16 cellular contexts compared by ENCODE assay signal in genomic region chr22:45916515-45916914, GRCh38.
DNase-seq lines count a peak whose midpoint lies in the region; ATAC-seq and TF ChIP-seq lines count a peak whose summit lies in the region.
"Had no signal": no experiment of that assay in that cellular context is flagged by ENCODE, and none has a peak within 500 bp of the region (broad histone marks: within the 10 kb centered on the region; RNA-seq: fewer than 3 reads in every experiment).

No MANE protein-coding gene starts in this region.

- H3K36me3 ChIP-seq in BLaER1 treated with 17β-estradiol and CSF1 and Interleukin-3, amounts not matched to agents 10 nM and 100 nM = no peaks in the 10 kb centered on the region
- no peaks in the 10 kb centered on the region for H3K36me3 ChIP-seq in Panc1 (ENCODE audit: control insufficient read depth, insufficient read depth, low read length)
- H3K36me3 ChIP-seq: Peyer's patch had no signal

- peak overlapping the region in 8 of 11 experiments; percentile 96 to 100 (median 99); a peak in 11 of 22 replicates for H3K4me2 ChIP-seq in BLaER1 treated with 17β-estradiol and CSF1 and Interleukin-3, amounts not matched to agents 10 nM and 100 nM
- H3K4me2 ChIP-seq: SK-N-SH had no signal

- BruUV-seq in Panc1 (replicated peaks; lab: Mats Ljungman, UMichigan) = no TSS peak

- H3K9ac ChIP-seq in BLaER1 treated with 17β-estradiol and CSF1 and Interleukin-3, amounts not matched to agents 10 nM and 100 nM = no peak overlapping the region
- H3K9ac ChIP-seq: SK-N-SH had no signal

- H3K4me3 ChIP-seq in BLaER1 treated with 17β-estradiol and CSF1 and Interleukin-3, amounts not matched to agents 10 nM and 100 nM = no peak overlapping the region
- H3K4me3 ChIP-seq in Panc1 (ENCODE audit: low read depth in 2 of 2, low read length in 2 of 2) (no peak overlapping the region), choroid plexus epithelial cell (ENCODE audit: low read depth, low read length) (no peak overlapping the region)
- H3K4me3 ChIP-seq: Peyer's patch had no signal

- H3K9me3 ChIP-seq in BLaER1 treated with 17β-estradiol and CSF1 and Interleukin-3, amounts not matched to agents 10 nM and 100 nM (replicated peaks in 1 of 11) = peaks cover 7 to 15% (median 11%) of the 10 kb centered on the region in 11 experiments; a peak in 19 of 22 replicates
- no peaks in the 10 kb centered on the region for H3K9me3 ChIP-seq in Panc1 (ENCODE audit: control insufficient read depth, insufficient read depth, low read depth, low read length)
- H3K9me3 ChIP-seq: SK-N-SH had no signal

- H4K20me1 ChIP-seq in BLaER1 treated with 17β-estradiol and CSF1 and Interleukin-3, amounts not matched to agents 10 nM and 100 nM = peaks cover 0 to 44% (median 20%) of the 10 kb centered on the region in 11 experiments; a peak in 16 of 22 replicates

- POLR2A ChIA-PET in Panc1 (lab: Charles Lee) = no interaction called here

- intact Hi-C loops in Panc1 (cut with micrococcal nuclease; ENCODE audit: unreplicated experiment) = loop anchor here (5.0 kb wide), 1 partner anchor 51 kb away; no protein-coding TSS in a partner anchor

- DNase-seq in HK-2 (ENCODE audit: unreplicated experiment) (peak; percentile 45), Panc1 (ENCODE audit: low read depth, low spot score) (no peak), choroid plexus epithelial cell (ENCODE audit: low read depth) (peak; percentile 59), NCI-H2227 (lab: John Stamatoyannopoulos, UW; ENCODE audit: unreplicated experiment) (no peak)
- DNase-seq in effector CD4-positive, alpha-beta T cell = no peak
- DNase-seq: Caco-2; CD4-positive, alpha-beta T cell; EL; GOT3; Peyer's patch; SK-N-SH; T-cell; T-helper 9 cell had no signal

- no peak for TF ChIP-seq CTCF in Panc1 (IDR thresholded peaks at IDR 0.05)
- TF ChIP-seq CTCF in choroid plexus epithelial cell (conservative IDR thresholded peaks at IDR 0.05; ENCODE audit: low read depth, low read length) = no peak

- H3K27me3 ChIP-seq in BLaER1 treated with 17β-estradiol and CSF1 and Interleukin-3, amounts not matched to agents 10 nM and 100 nM = peaks cover 0 to 20% (median 0%) of the 10 kb centered on the region in 11 experiments; a peak in 5 of 22 replicates
- no peaks in the 10 kb centered on the region for H3K27me3 ChIP-seq in Panc1 (ENCODE audit: control insufficient read depth, insufficient read depth, low read length)
- H3K27me3 ChIP-seq: Peyer's patch had no signal

- peak; percentile 68 for ATAC-seq in Panc1
- ATAC-seq in HG03135 (IDR thresholded peaks at IDR 0.05; ENCODE audit: unreplicated experiment) = no peak
- no peak for ATAC-seq in HG02678 (IDR thresholded peaks at IDR 0.05; ENCODE audit: unreplicated experiment)
- ATAC-seq: T-cell had no signal

- no peak overlapping the region for H3K27ac ChIP-seq in BLaER1 treated with 17β-estradiol and CSF1 and Interleukin-3, amounts not matched to agents 10 nM and 100 nM
- H3K27ac ChIP-seq in Panc1 (ENCODE audit: low read length) = peak overlapping the region; percentile 54; the same call in 1 of the 2 replicates
- H3K27ac ChIP-seq: Peyer's patch had no signal

- CTCF ChIA-PET in Panc1 (lab: Charles Lee) = no interaction called here

- H3K4me1 ChIP-seq in BLaER1 treated with 17β-estradiol and CSF1 and Interleukin-3, amounts not matched to agents 10 nM and 100 nM = peaks cover 35 to 69% (median 58%) of the 10 kb centered on the region in 10 experiments
- peaks cover 37% of the 10 kb centered on the region for H3K4me1 ChIP-seq in Panc1 (ENCODE audit: control insufficient read depth, insufficient read depth, low read length)
- H3K4me1 ChIP-seq: Caco-2, Peyer's patch had no signal

- in situ Hi-C loops in Panc1 (cut with HindIII; ENCODE audit: low pct_unique_long_range_greater_than_20kb, low sequenced_read_pairs) = no loop called here

Comparison
In these comparisons a context has a peak if more than half of its experiments do, and no peak if none do; other contexts are left out.
1. DNase-seq: peak in HK-2 (single experiment) and choroid plexus epithelial cell (single experiment); none in Panc1 (single experiment), effector CD4-positive, alpha-beta T cell (single experiment) and NCI-H2227 (single experiment).